ENCODE assay signal across 22 cellular contexts in genomic region chr14:99252443-99252939, GRCh38. TPM values are rescaled to one million over a fixed set of nuclear protein-coding genes. Genes with fewer than 3 reads are reported as not detected.
DNase-seq lines count a peak whose midpoint lies in the region; ATAC-seq lines count a peak whose summit lies in the region.
"Had no signal": no experiment of that assay in that cellular context is flagged by ENCODE, and none has a peak within 500 bp of the region (broad histone marks: within the 10 kb centered on the region; RNA-seq: fewer than 3 reads in every experiment).

No MANE protein-coding gene starts in this region.

- peak overlapping the region; percentile 94 for H3K27ac Mint-ChIP-seq in activated CD4-positive, alpha-beta T cell treated with anti-CD3 and anti-CD28 coated beads, Interleukin-2, amount 10 ng/mL, durations not matched to agents 24 days and 14 days
- peak overlapping the region; percentile 95 to 100 (median 100) for H3K27ac Mint-ChIP-seq in CD8-positive, alpha-beta memory T cell
- peak overlapping the region; percentile 97 for H3K27ac Mint-ChIP-seq in activated T-helper 1 cell treated with anti-CD3 and anti-CD28 coated beads, Interleukin-12 subunit alpha, Interleukin-12 subunit beta, Interleukin-2, Interleukin-4 antibody, amounts not matched to agents 30 ng/mL and 10 ng/mL and 1 ng/mL, durations not matched to agents 14 hours and 24 hours and 36 hours
- H3K27ac Mint-ChIP-seq in naive thymus-derived CD4-positive, alpha-beta T cell: peak overlapping the region; percentile 94 to 100 (median 100)
- H3K27ac Mint-ChIP-seq: nephron had no signal

- H3K27ac ChIP-seq in CD8-positive, alpha-beta memory T cell (ENCODE audit: low read depth, low read length): peak overlapping the region; percentile 28
- H3K27ac ChIP-seq in naive thymus-derived CD4-positive, alpha-beta T cell (ENCODE audit: low read depth, low read length): peak overlapping the region; percentile 98
- H3K27ac ChIP-seq: A549 had no signal

- H3K9me3 Mint-ChIP-seq in activated CD4-positive, alpha-beta T cell treated with anti-CD3 and anti-CD28 coated beads, Interleukin-2, amount 10 ng/mL, durations not matched to agents 24 days and 14 days: no peaks in the 10 kb centered on the region
- H3K9me3 Mint-ChIP-seq in CD8-positive, alpha-beta memory T cell: no peaks in the 10 kb centered on the region
- no peaks in the 10 kb centered on the region for H3K9me3 Mint-ChIP-seq in activated T-helper 1 cell treated with anti-CD3 and anti-CD28 coated beads, Interleukin-12 subunit alpha, Interleukin-12 subunit beta, Interleukin-2, Interleukin-4 antibody, amounts not matched to agents 30 ng/mL and 10 ng/mL and 1 ng/mL, durations not matched to agents 14 hours and 24 hours and 36 hours
- peaks cover 0 to 8% (median 0%) of the 10 kb centered on the region in 11 donors for H3K9me3 Mint-ChIP-seq in naive thymus-derived CD4-positive, alpha-beta T cell
- H3K9me3 Mint-ChIP-seq: nephron had no signal

- H3K36me3 ChIP-seq in CD8-positive, alpha-beta memory T cell (ENCODE audit: insufficient read depth, low read length): peaks cover 82% of the 10 kb centered on the region
- H3K36me3 ChIP-seq in naive thymus-derived CD4-positive, alpha-beta T cell (ENCODE audit: control insufficient read depth in 2 of 3, insufficient read depth in 3 of 3, low read length in 3 of 3): peaks cover 6 to 76% (median 35%) of the 10 kb centered on the region in 3 experiments
- H3K36me3 ChIP-seq: heart right ventricle had no signal

- peak overlapping the region; percentile 86 for H3K4me3 Mint-ChIP-seq in activated CD4-positive, alpha-beta T cell treated with anti-CD3 and anti-CD28 coated beads, Interleukin-2, amount 10 ng/mL, durations not matched to agents 24 days and 14 days
- peak overlapping the region; percentile 84 to 99 (median 92) for H3K4me3 Mint-ChIP-seq in CD8-positive, alpha-beta memory T cell
- H3K4me3 Mint-ChIP-seq in activated T-helper 1 cell treated with anti-CD3 and anti-CD28 coated beads, Interleukin-12 subunit alpha, Interleukin-12 subunit beta, Interleukin-2, Interleukin-4 antibody, amounts not matched to agents 30 ng/mL and 10 ng/mL and 1 ng/mL, durations not matched to agents 14 hours and 24 hours and 36 hours: peak overlapping the region; percentile 78
- peak overlapping the region; percentile 82 to 93 (median 88) for H3K4me3 Mint-ChIP-seq in naive thymus-derived CD4-positive, alpha-beta T cell
- H3K4me3 Mint-ChIP-seq: nephron had no signal

- H3K27me3 ChIP-seq in CD8-positive, alpha-beta memory T cell (ENCODE audit: insufficient read depth, low read length, poor library complexity, severe bottlenecking): no peaks in the 10 kb centered on the region
- no peaks in the 10 kb centered on the region for H3K27me3 ChIP-seq in naive thymus-derived CD4-positive, alpha-beta T cell (ENCODE audit: control insufficient read depth in 2 of 2, insufficient read depth in 2 of 2, low read length in 2 of 2)

- H3K4me1 Mint-ChIP-seq in activated CD4-positive, alpha-beta T cell treated with anti-CD3 and anti-CD28 coated beads, Interleukin-2, amount 10 ng/mL, durations not matched to agents 24 days and 14 days: peaks cover 89% of the 10 kb centered on the region
- H3K4me1 Mint-ChIP-seq in CD8-positive, alpha-beta memory T cell: peaks cover 94 to 99% (median 98%) of the 10 kb centered on the region in 3 donors
- H3K4me1 Mint-ChIP-seq in activated T-helper 1 cell treated with anti-CD3 and anti-CD28 coated beads, Interleukin-12 subunit alpha, Interleukin-12 subunit beta, Interleukin-2, Interleukin-4 antibody, amounts not matched to agents 30 ng/mL and 10 ng/mL and 1 ng/mL, durations not matched to agents 14 hours and 24 hours and 36 hours (ENCODE audit: low read depth): peaks cover 95% of the 10 kb centered on the region
- H3K4me1 Mint-ChIP-seq in naive thymus-derived CD4-positive, alpha-beta T cell: peaks cover 60 to 100% (median 94%) of the 10 kb centered on the region in 7 donors

- H3K36me3 Mint-ChIP-seq in activated CD4-positive, alpha-beta T cell treated with anti-CD3 and anti-CD28 coated beads, Interleukin-2, amount 10 ng/mL, durations not matched to agents 24 days and 14 days (ENCODE audit: low read depth): peaks cover 61% of the 10 kb centered on the region
- H3K36me3 Mint-ChIP-seq in CD8-positive, alpha-beta memory T cell: peaks cover 4 to 90% (median 35%) of the 10 kb centered on the region in 3 donors
- peaks cover 36% of the 10 kb centered on the region for H3K36me3 Mint-ChIP-seq in activated T-helper 1 cell treated with anti-CD3 and anti-CD28 coated beads, Interleukin-12 subunit alpha, Interleukin-12 subunit beta, Interleukin-2, Interleukin-4 antibody, amounts not matched to agents 30 ng/mL and 10 ng/mL and 1 ng/mL, durations not matched to agents 14 hours and 24 hours and 36 hours (ENCODE audit: low read depth)
- peaks cover 10 to 81% (median 60%) of the 10 kb centered on the region in 5 donors for H3K36me3 Mint-ChIP-seq in naive thymus-derived CD4-positive, alpha-beta T cell

- CTCF ChIA-PET in CD8-positive, alpha-beta memory T cell (lab: Charles Lee): interaction anchor here (0.8 to 25.1 kb wide), 4 partner anchors 10 to 22 kb away, joined by 3 to 532 read pairs (median 10); partner anchors contain the start of gene BCL11B
- CTCF ChIA-PET in naive thymus-derived CD4-positive, alpha-beta T cell (lab: Charles Lee): interaction anchor here (1.1 to 1.7 kb wide), 2 partner anchors 15 kb away, joined by 3 to 5 read pairs; no protein-coding TSS in a partner anchor

- no peak for DNase-seq in activated CD4-positive, alpha-beta T cell treated with anti-CD3 and anti-CD28 coated beads, Interleukin-2, amount 10 ng/mL, durations not matched to agents 24 days and 14 days
- no peak for DNase-seq in activated CD4-positive, alpha-beta T cell treated with anti-CD3 and anti-CD28 coated beads, Interleukin-2, amount 50 U/mL, for 48 hours
- no peak for DNase-seq in CD8-positive, alpha-beta memory T cell
- no peak for DNase-seq in activated T-helper 1 cell treated with anti-CD3 and anti-CD28 coated beads, Interleukin-12 subunit alpha, Interleukin-12 subunit beta, Interleukin-2, Interleukin-4 antibody, amounts not matched to agents 30 ng/mL and 10 ng/mL and 1 ng/mL, durations not matched to agents 14 hours and 24 hours and 36 hours (ENCODE audit: low spot score)
- peak in 1 of 9 donors; percentile 52 for DNase-seq in naive thymus-derived CD4-positive, alpha-beta T cell
- no peak for DNase-seq in central memory CD4-positive, alpha-beta T cell
- DNase-seq in NCI-H2196 treated with DMSO at 0.1 percent for 48 hours (lab: John Stamatoyannopoulos, UW; ENCODE audit: unreplicated experiment): no peak
- no peak for DNase-seq in stimulated activated CD4-positive, alpha-beta T cell treated with anti-CD3 and anti-CD28 coated beads, Interleukin-2, amount 100 ng/mL, for 24 hours
- DNase-seq: erythroblast, foreskin fibroblast, heart right ventricle, Karpas-422, MV-4-11, NCI-H1694 treated with DMSO at 0.1 percent for 48 hours, NCI-H69, substantia nigra had no signal

- no peaks in the 10 kb centered on the region for H3K27me3 Mint-ChIP-seq in activated CD4-positive, alpha-beta T cell treated with anti-CD3 and anti-CD28 coated beads, Interleukin-2, amount 10 ng/mL, durations not matched to agents 24 days and 14 days
- H3K27me3 Mint-ChIP-seq in CD8-positive, alpha-beta memory T cell: no peaks in the 10 kb centered on the region
- no peaks in the 10 kb centered on the region for H3K27me3 Mint-ChIP-seq in activated T-helper 1 cell treated with anti-CD3 and anti-CD28 coated beads, Interleukin-12 subunit alpha, Interleukin-12 subunit beta, Interleukin-2, Interleukin-4 antibody, amounts not matched to agents 30 ng/mL and 10 ng/mL and 1 ng/mL, durations not matched to agents 14 hours and 24 hours and 36 hours (ENCODE audit: insufficient read depth)
- no peaks in the 10 kb centered on the region for H3K27me3 Mint-ChIP-seq in naive thymus-derived CD4-positive, alpha-beta T cell

- intact Hi-C loops in activated CD4-positive, alpha-beta T cell treated with anti-CD3 and anti-CD28 coated beads, Interleukin-2, amount 10 ng/mL, durations not matched to agents 24 days and 14 days (cut with micrococcal nuclease): no loop called here
- intact Hi-C loops in activated T-helper 1 cell treated with anti-CD3 and anti-CD28 coated beads, Interleukin-12 subunit alpha, Interleukin-12 subunit beta, Interleukin-2, Interleukin-4 antibody, amounts not matched to agents 30 ng/mL and 10 ng/mL and 1 ng/mL, durations not matched to agents 14 hours and 24 hours and 36 hours (cut with micrococcal nuclease): no loop called here
- intact Hi-C loops in naive thymus-derived CD4-positive, alpha-beta T cell (cut with micrococcal nuclease): no loop called here

- H3K4me3 ChIP-seq in CD8-positive, alpha-beta memory T cell (ENCODE audit: low read length): peak overlapping the region; percentile 44
- peak overlapping the region; percentile 50 for H3K4me3 ChIP-seq in naive thymus-derived CD4-positive, alpha-beta T cell (ENCODE audit: low read length)
- H3K4me3 ChIP-seq: A549 had no signal

- ATAC-seq in naive thymus-derived CD4-positive, alpha-beta T cell: no peak
- ATAC-seq: heart right ventricle, left lobe of liver, sciatic nerve had no signal

- POLR2A ChIA-PET in CD8-positive, alpha-beta memory T cell (lab: Charles Lee): interaction anchor here (0.5 to 4.6 kb wide), 5 partner anchors 9 to 22 kb away, joined by 3 to 22 read pairs (median 8); no protein-coding TSS in a partner anchor
- POLR2A ChIA-PET in naive thymus-derived CD4-positive, alpha-beta T cell (lab: Charles Lee): interaction anchor here (0.6 to 54.4 kb wide), 5 partner anchors 16 to 1083 kb away, joined by 3 to 2458 read pairs (median 4); partner anchors contain the start of gene BCL11B

- H3K9me3 ChIP-seq in CD8-positive, alpha-beta memory T cell (ENCODE audit: low read length): no peaks in the 10 kb centered on the region
- H3K9me3 ChIP-seq in naive thymus-derived CD4-positive, alpha-beta T cell (ENCODE audit: control insufficient read depth in 2 of 3, low read length in 3 of 3): no peaks in the 10 kb centered on the region
- H3K9me3 ChIP-seq: A549, heart right ventricle had no signal

- peaks cover 100% of the 10 kb centered on the region for H3K4me1 ChIP-seq in CD8-positive, alpha-beta memory T cell (ENCODE audit: insufficient read depth, low read length)
- peaks cover 98 to 99% of the 10 kb centered on the region in 2 donors for H3K4me1 ChIP-seq in naive thymus-derived CD4-positive, alpha-beta T cell (ENCODE audit: control insufficient read depth in 2 of 2, insufficient read depth in 2 of 2, low read length in 2 of 2)
- H3K4me1 ChIP-seq: heart right ventricle had no signal

RNA-seq across cellular contexts. Expression of gene BCL11B, which starts 19.5 kb away (rescaled TPM):
- 48.2 and 48.5 TPM in 2 replicates for total RNA-seq in activated CD4-positive, alpha-beta T cell treated with anti-CD3 and anti-CD28 coated beads, Interleukin-2, amount 10 ng/mL, durations not matched to agents 24 days and 14 days
- 10 to 100 TPM; 42.0 to 42.5 TPM for total RNA-seq in CD8-positive, alpha-beta memory T cell
- polyA plus RNA-seq in CD8-positive, alpha-beta memory T cell: 9.7 TPM
- 43.5 and 45.4 TPM in 2 replicates for total RNA-seq in activated T-helper 1 cell treated with anti-CD3 and anti-CD28 coated beads, Interleukin-12 subunit alpha, Interleukin-12 subunit beta, Interleukin-2, Interleukin-4 antibody, amounts not matched to agents 30 ng/mL and 10 ng/mL and 1 ng/mL, durations not matched to agents 14 hours and 24 hours and 36 hours
- total RNA-seq in naive thymus-derived CD4-positive, alpha-beta T cell: 100 to 1,000 TPM in 4 of 5 experiments, 10 to 100 TPM in 1; 96.3 to 269 (median 223) TPM
- 10 to 100 TPM; 10.9 to 11.6 TPM for polyA plus RNA-seq in naive thymus-derived CD4-positive, alpha-beta T cell
- total RNA-seq: OCI-LY7 had no signal
- polyA plus RNA-seq: BJ had no signal
